Comparison of ENCODE assay signal across 1 cellular context in genomic region chr19:610071-610800, GRCh38.
TF ChIP-seq lines count a peak whose summit lies in the region.

No MANE protein-coding gene starts in this region.

TF ChIP-seq in IMR-90, 13 proteins besides CTCF, POLR2A, EP300 and RAD21:
- no peak for TF ChIP-seq ELK1 (IDR thresholded peaks at IDR 0.05; ENCODE audit: borderline replicate concordance, low read depth, low read length)
- TF ChIP-seq RFX5 (IDR thresholded peaks at IDR 0.05; ENCODE audit: low read depth, low read length): no peak
- no peak for TF ChIP-seq BHLHE40 (IDR thresholded peaks at IDR 0.05; ENCODE audit: low read depth, low read length)
- TF ChIP-seq FOS (IDR thresholded peaks at IDR 0.05; ENCODE audit: low read depth, low read length): no peak
- TF ChIP-seq CEBPB (IDR thresholded peaks at IDR 0.05; ENCODE audit: low read depth, low read length): no peak
- TF ChIP-seq MAFK (IDR thresholded peaks at IDR 0.05; ENCODE audit: low read depth, low read length): no peak
- no peak for TF ChIP-seq SMC3 (IDR thresholded peaks at IDR 0.05; ENCODE audit: low read depth, low read length)
- TF ChIP-seq CHD1 (IDR thresholded peaks at IDR 0.05; ENCODE audit: low read depth, low read length): no peak
- no peak for TF ChIP-seq MXI1 (IDR thresholded peaks at IDR 0.05; ENCODE audit: borderline replicate concordance, low read depth, low read length)
- TF ChIP-seq MAZ (IDR thresholded peaks at IDR 0.05; ENCODE audit: borderline replicate concordance, low read depth, low read length): no peak
- no peak for TF ChIP-seq RCOR1 (IDR thresholded peaks at IDR 0.05; ENCODE audit: insufficient replicate concordance, low read length)
- no peak for TF ChIP-seq NFE2L2 (IDR thresholded peaks at IDR 0.05; ENCODE audit: low read depth, low read length)
- TF ChIP-seq USF2 (IDR thresholded peaks at IDR 0.05; ENCODE audit: low read depth, low read length): no peak
